Comparison of ENCODE assay signal across 8 cellular contexts in genomic region chr12:95072900-95073697, GRCh38. TPM values are rescaled to one million over a fixed set of nuclear protein-coding genes. Genes with fewer than 3 reads are reported as not detected.
A peak's percentile ranks its signal among the peaks of the same experiment; 100 is the strongest.
DNase-seq lines count a peak whose midpoint lies in the region; ATAC-seq and TF ChIP-seq lines count a peak whose summit lies in the region.

TSS of gene NR2C1 (minus strand) at chr12:95073618. CDS start at chr12:95067384, 6,234 bp downstream.

- H3K9ac ChIP-seq in muscle layer of colon (ENCODE audit: low read length) = peak within 1 kb of the TSS; percentile 70

- H3K4me1 ChIP-seq in Panc1 (ENCODE audit: control insufficient read depth, insufficient read depth, low read length) = peaks cover 11% of the 10 kb centered on the region
- H3K4me1 ChIP-seq in muscle layer of colon (ENCODE audit: insufficient read depth, low read length) = peaks cover 6% of the 10 kb centered on the region

- peak within 1 kb of the TSS; percentile 92 for H3K4me3 Mint-ChIP-seq in activated T-cell treated with anti-CD3 and anti-CD28 coated beads, Interleukin-2, amount 50 U/mL, for 4 hours

- no peaks in the 10 kb centered on the region for H3K9me3 Mint-ChIP-seq in activated T-cell treated with anti-CD3 and anti-CD28 coated beads, Interleukin-2, amount 50 U/mL, for 4 hours

- H3K27me3 Mint-ChIP-seq in activated T-cell treated with anti-CD3 and anti-CD28 coated beads, Interleukin-2, amount 50 U/mL, for 4 hours (ENCODE audit: low read depth) = no peaks in the 10 kb centered on the region

- H3K27me3 ChIP-seq in Panc1 (ENCODE audit: control insufficient read depth, insufficient read depth, low read length) = no peaks in the 10 kb centered on the region
- H3K27me3 ChIP-seq in muscle layer of colon (ENCODE audit: control insufficient read depth in 1 of 2, insufficient read depth in 2 of 2, low read length in 2 of 2) = no peaks in the 10 kb centered on the region

- H3K27ac ChIP-seq in Panc1 (ENCODE audit: low read length) (peak within 1 kb of the TSS; percentile 97), muscle layer of colon (ENCODE audit: low read depth, low read length) (peak within 1 kb of the TSS; percentile 88)

- H3K4me3 ChIP-seq in Jurkat, Clone E6-1 (ENCODE audit: low read length) = peak within 1 kb of the TSS; percentile 91
- peak within 1 kb of the TSS; percentile 79 to 96 for H3K4me3 ChIP-seq in Panc1 (ENCODE audit: low read depth in 2 of 2, low read length in 2 of 2)
- H3K4me3 ChIP-seq in muscle layer of colon (ENCODE audit: low read depth in 1 of 2, low read length in 2 of 2) = peak within 1 kb of the TSS; percentile 96 to 98

- ATAC-seq in GM21619 (IDR thresholded peaks at IDR 0.05; ENCODE audit: unreplicated experiment) (peak; percentile 93), Panc1 (peak; percentile 96), esophagus mucosa (peak; percentile 97)
- peak; percentile 98 for ATAC-seq in activated T-cell treated with anti-CD3 and anti-CD28 coated beads, Interleukin-2, amount 50 U/mL, for 4 hours

- peaks cover 2% of the 10 kb centered on the region for H3K36me3 Mint-ChIP-seq in activated T-cell treated with anti-CD3 and anti-CD28 coated beads, Interleukin-2, amount 50 U/mL, for 4 hours (ENCODE audit: insufficient read depth)

- BruUV-seq in Panc1 (replicated peaks; lab: Mats Ljungman, UMichigan) = TSS peak; percentile 56

- H3K9me3 ChIP-seq in Panc1 (ENCODE audit: control insufficient read depth, insufficient read depth, low read depth, low read length) = no peaks in the 10 kb centered on the region
- no peaks in the 10 kb centered on the region for H3K9me3 ChIP-seq in muscle layer of colon (ENCODE audit: low read length)

- H3K36me3 ChIP-seq in Panc1 (ENCODE audit: control insufficient read depth, insufficient read depth, low read length) (no peaks in the 10 kb centered on the region; the same call in 1 of the 2 replicates), muscle layer of colon (ENCODE audit: insufficient read depth, low read length) (no peaks in the 10 kb centered on the region)

- intact Hi-C loops in Panc1 (cut with micrococcal nuclease; ENCODE audit: unreplicated experiment) = no loop called here

- no peak for TF ChIP-seq CTCF in Panc1 (IDR thresholded peaks at IDR 0.05)

- in situ Hi-C loops in Panc1 (cut with HindIII; ENCODE audit: low pct_unique_long_range_greater_than_20kb, low sequenced_read_pairs) = no loop called here

- POLR2A ChIA-PET in Panc1 (lab: Charles Lee) = interaction anchor here (0.7 kb wide), 3 partner anchors 165 to 760 kb away, joined by 3 to 17 read pairs (median 8); no protein-coding TSS in a partner anchor

- H3K4me1 Mint-ChIP-seq in activated T-cell treated with anti-CD3 and anti-CD28 coated beads, Interleukin-2, amount 50 U/mL, for 4 hours (ENCODE audit: low read depth) = peaks cover 14% of the 10 kb centered on the region

- CTCF ChIA-PET in Panc1 (lab: Charles Lee) = interaction anchor here (0.6 to 1.0 kb wide), 4 partner anchors 32 to 436 kb away, joined by 3 to 9 read pairs (median 5); no protein-coding TSS in a partner anchor

- peak; percentile 92 for DNase-seq in DMS114 treated with DMSO at 0.1 percent for 48 hours (lab: John Stamatoyannopoulos, UW; ENCODE audit: unreplicated experiment)
- peak; percentile 94 for DNase-seq in Jurkat, Clone E6-1 (ENCODE audit: low read depth, low spot score)
- peak; percentile 60 for DNase-seq in Panc1 (ENCODE audit: low read depth, low spot score)
- DNase-seq in activated T-cell treated with anti-CD3 and anti-CD28 coated beads, Interleukin-2, amount 50 U/mL, for 4 hours = peak; percentile 88
- peak; percentile 81 for DNase-seq in stimulated activated CD8-positive, alpha-beta memory T cell treated with anti-CD3 and anti-CD28 coated beads, Interleukin-7, amount 100 ng/mL, for 24 hours (ENCODE audit: low read depth)

RNA-seq across cellular contexts. Expression of gene NR2C1, which starts in this region (rescaled TPM):
- 56.6 TPM for polyA plus RNA-seq in Jurkat, Clone E6-1 (2012; ENCODE audit: insufficient read depth, insufficient read length)
- total RNA-seq in Panc1 (2021; ENCODE audit: unreplicated experiment) (84.6 TPM), esophagus mucosa (13.0 TPM)
- polyA plus RNA-seq in Panc1 (2012; ENCODE audit: insufficient read length) = 45.8 TPM
- total RNA-seq in activated T-cell treated with anti-CD3 and anti-CD28 coated beads, Interleukin-2, amount 50 U/mL, for 4 hours = 10 to 100 TPM; 13.4 to 16.5 (median 14.1) TPM

Comparison
In these comparisons a context has a peak if more than half of its experiments do, and no peak if none do; other contexts are left out.
1. Peak in every context shown above with its lines: DNase-seq, ATAC-seq, H3K4me3 ChIP-seq and H3K27ac ChIP-seq.